Comparison of ENCODE assay signal across 3 cellular contexts in genomic region chr4:75533926-75534325, GRCh38. TPM values are rescaled to one million over a fixed set of nuclear protein-coding genes. Genes with fewer than 3 reads are reported as not detected.
"Had no signal": no experiment of that assay in that cellular context is flagged by ENCODE, and none has a peak within 500 bp of the region (broad histone marks: within the 10 kb centered on the region; RNA-seq: fewer than 3 reads in every experiment).

No MANE protein-coding gene starts in this region.

RNA-seq across cellular contexts. Expression of gene ODAPH, which starts 21.9 kb away (rescaled TPM):
- total RNA-seq: LHCN-M2, MCF 10A, NCI-H460 had no signal
